In the genomic region with DNA sequence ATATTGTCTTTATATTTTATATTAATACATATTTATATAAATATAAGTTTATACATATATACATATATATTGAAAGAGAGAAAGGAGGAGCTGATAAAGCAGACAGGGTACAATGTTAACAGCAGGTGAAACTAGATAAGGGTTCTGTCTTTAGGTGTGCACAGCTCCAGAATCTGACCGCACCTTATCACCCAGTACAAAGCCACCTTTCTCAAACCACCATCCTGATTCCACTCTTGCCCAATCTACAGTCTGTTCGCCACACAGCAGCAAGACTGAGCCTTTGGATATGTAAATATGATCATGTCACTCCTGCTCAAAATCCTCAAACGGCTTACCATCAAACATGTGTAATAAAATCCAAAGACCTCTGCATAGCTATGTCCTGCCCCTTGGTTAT, we compare ENCODE assay signal across 22 cellular contexts.
"Had no signal": no experiment of that assay in that cellular context is flagged by ENCODE, and none has a peak within 500 bp of the region (broad histone marks: within the 10 kb centered on the region; RNA-seq: fewer than 3 reads in every experiment).

No MANE protein-coding gene starts in this region.

- ATAC-seq: Right ventricle myocardium inferior, SK-N-SH treated with all-trans-retinoic acid at 6 μM for 48 hours had no signal

- H3K27me3 ChIP-seq: Peyer's patch, SJCRH30 had no signal

- H2AFZ ChIP-seq: PC-9 had no signal

- H3K4me2 ChIP-seq: KMS-11, PC-9 had no signal

- H3K9ac ChIP-seq: KMS-11 had no signal

- DNase-seq: Kasumi-1, MM.1S, NCI-H1048, NCI-H1105, NCI-H1417, NCI-H1436 treated with DMSO at 0.1 percent for 48 hours, NCI-H1694, NCI-H1930, NCI-H2081, NCI-H2107, NCI-H2227 treated with DMSO at 0.1 percent for 48 hours, NCI-H524, NCI-H526 treated with DMSO at 0.1 percent for 48 hours, NCI-H748 treated with DMSO at 0.1 percent for 48 hours, PC-9, Peyer's patch, SHP77 treated with DMSO at 0.1 percent for 48 hours, SJCRH30, T-helper 1 cell had no signal

- H3K4me1 ChIP-seq: Peyer's patch, SJCRH30 had no signal

- H3K36me3 ChIP-seq: Peyer's patch, SJCRH30 had no signal

- H3K4me3 ChIP-seq: PC-9, Peyer's patch, SJCRH30 had no signal

- H3K9me3 ChIP-seq: Peyer's patch, SJCRH30 had no signal

- H3K27ac ChIP-seq: KMS-11, PC-9, Peyer's patch, SJCRH30 had no signal
